Comparison of ENCODE assay signal across 12 cellular contexts in the genomic region with DNA sequence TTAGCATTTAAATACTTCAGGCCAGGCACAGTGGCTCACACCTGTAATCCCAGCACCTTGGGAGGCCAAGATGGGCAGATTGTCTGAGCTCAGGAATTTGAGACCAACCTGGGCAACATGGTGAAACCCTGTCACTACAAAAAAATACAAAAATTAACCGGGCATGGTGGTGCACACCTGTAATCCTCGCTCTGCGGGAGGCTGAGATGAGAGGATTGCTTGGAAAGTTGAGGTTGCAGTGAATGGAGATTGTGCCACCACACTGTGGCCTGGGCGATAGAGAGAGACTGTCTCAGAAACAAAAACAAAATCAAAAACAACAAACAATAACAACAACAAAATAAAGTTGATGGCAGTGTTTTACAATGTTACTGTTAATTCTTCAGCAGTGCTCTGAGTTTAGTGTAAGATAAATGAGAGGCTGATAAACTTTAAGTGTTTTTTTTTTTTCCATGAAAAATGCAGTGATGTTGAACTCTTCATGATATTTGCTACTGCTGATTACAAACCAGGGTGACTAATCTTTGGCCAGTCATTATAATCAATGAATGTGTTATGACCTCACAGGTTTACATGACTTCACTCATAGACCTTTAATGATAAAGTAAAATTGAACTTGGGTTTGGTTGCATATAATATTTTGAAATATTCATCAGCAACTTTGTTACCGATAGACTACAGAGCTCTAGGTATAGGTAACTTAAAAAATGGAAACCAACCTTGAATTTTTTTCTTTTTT. TPM values are rescaled to one million over a fixed set of nuclear protein-coding genes. Genes with fewer than 3 reads are reported as not detected.
DNase-seq lines count a peak whose midpoint lies in the region; FAIRE-seq and TF ChIP-seq lines count a peak whose summit lies in the region.
"Had no signal": no experiment of that assay in that cellular context is flagged by ENCODE, and none has a peak within 500 bp of the region (broad histone marks: within the 10 kb centered on the region; RNA-seq: fewer than 3 reads in every experiment).

No MANE protein-coding gene starts in this region.

- peaks cover 69% of the 10 kb centered on the region for H4K20me1 ChIP-seq in astrocyte (ENCODE audit: insufficient read depth, low read length)

- TF ChIP-seq CTCF in astrocyte (IDR thresholded peaks at IDR 0.05; ENCODE audit: insufficient read depth, low read depth, low read length), result no peak

- no peaks in the 10 kb centered on the region for H3K9me3 ChIP-seq in astrocyte (ENCODE audit: insufficient read depth, low read depth, low read length)
- no peaks in the 10 kb centered on the region for H3K9me3 ChIP-seq in iPS-15b (ENCODE audit: control insufficient read depth, insufficient read depth, low read length)
- H3K9me3 ChIP-seq: vagina had no signal

- H3K4me3 Mint-ChIP-seq in activated naive CD8-positive, alpha-beta T cell, result peak overlapping the region; percentile 23
- H3K4me3 Mint-ChIP-seq in activated naive CD8-positive, alpha-beta T cell treated with anti-CD3 and anti-CD28 coated beads for 36 hours, result no peak overlapping the region
- H3K4me3 Mint-ChIP-seq in astrocyte (ENCODE audit: unreplicated experiment), result peak overlapping the region; percentile 98

- peak overlapping the region; percentile 98 for H3K9ac ChIP-seq in astrocyte (ENCODE audit: low read length)
- H3K9ac ChIP-seq in iPS-15b (ENCODE audit: low read depth, low read length), result no peak overlapping the region

- FAIRE-seq in astrocyte (lab: Jason Lieb, UNC) (no peak), H54 (lab: Jason Lieb, UNC) (no peak)

- H3K36me3 ChIP-seq in astrocyte (ENCODE audit: insufficient read depth, low read length) (no peaks in the 10 kb centered on the region), iPS-15b (ENCODE audit: control insufficient read depth, insufficient read depth, low read length) (no peaks in the 10 kb centered on the region)
- H3K36me3 ChIP-seq: vagina had no signal

- no peak overlapping the region for H2AFZ ChIP-seq in astrocyte (ENCODE audit: low read depth, low read length)

- H3K27ac ChIP-seq in astrocyte (ENCODE audit: low read depth, low read length), result peak overlapping the region; percentile 96

- no peak for TF ChIP-seq POLR2A in H54 (IDR thresholded peaks at IDR 0.05; ENCODE audit: low read depth, low read length)

- no peak overlapping the region for H3K27ac Mint-ChIP-seq in activated naive CD8-positive, alpha-beta T cell
- H3K27ac Mint-ChIP-seq in activated naive CD8-positive, alpha-beta T cell treated with anti-CD3 and anti-CD28 coated beads for 36 hours, result no peak overlapping the region
- peak overlapping the region; percentile 93 for H3K27ac Mint-ChIP-seq in astrocyte (ENCODE audit: unreplicated experiment)

- no peaks in the 10 kb centered on the region for H3K36me3 Mint-ChIP-seq in activated naive CD8-positive, alpha-beta T cell
- no peaks in the 10 kb centered on the region for H3K36me3 Mint-ChIP-seq in activated naive CD8-positive, alpha-beta T cell treated with anti-CD3 and anti-CD28 coated beads for 36 hours
- peaks cover 15% of the 10 kb centered on the region for H3K36me3 Mint-ChIP-seq in astrocyte (ENCODE audit: low read depth, unreplicated experiment)

- H3K27me3 Mint-ChIP-seq in activated naive CD8-positive, alpha-beta T cell, result no peaks in the 10 kb centered on the region
- no peaks in the 10 kb centered on the region for H3K27me3 Mint-ChIP-seq in activated naive CD8-positive, alpha-beta T cell treated with anti-CD3 and anti-CD28 coated beads for 36 hours
- no peaks in the 10 kb centered on the region for H3K27me3 Mint-ChIP-seq in astrocyte (ENCODE audit: low read depth, unreplicated experiment)
- H3K27me3 Mint-ChIP-seq: effector memory CD8-positive, alpha-beta T cell had no signal

- H3K9me3 Mint-ChIP-seq in activated naive CD8-positive, alpha-beta T cell (ENCODE audit: low read depth), result no peaks in the 10 kb centered on the region
- H3K9me3 Mint-ChIP-seq in activated naive CD8-positive, alpha-beta T cell treated with anti-CD3 and anti-CD28 coated beads for 36 hours, result no peaks in the 10 kb centered on the region
- H3K9me3 Mint-ChIP-seq in astrocyte (ENCODE audit: unreplicated experiment), result no peaks in the 10 kb centered on the region
- H3K9me3 Mint-ChIP-seq: effector memory CD8-positive, alpha-beta T cell had no signal

- H3K4me1 Mint-ChIP-seq in activated naive CD8-positive, alpha-beta T cell (ENCODE audit: low read depth), result peaks cover 37% of the 10 kb centered on the region
- peaks cover 23% of the 10 kb centered on the region for H3K4me1 Mint-ChIP-seq in activated naive CD8-positive, alpha-beta T cell treated with anti-CD3 and anti-CD28 coated beads for 36 hours
- H3K4me1 Mint-ChIP-seq in astrocyte (ENCODE audit: low read depth, unreplicated experiment), result peaks cover 31% of the 10 kb centered on the region

- H3K4me1 ChIP-seq in astrocyte (ENCODE audit: insufficient read depth, low read length), result peaks cover 26% of the 10 kb centered on the region
- peaks cover 13% of the 10 kb centered on the region for H3K4me1 ChIP-seq in iPS-15b (ENCODE audit: control insufficient read depth, insufficient read depth, low read length)

- DNase-seq in activated naive CD8-positive, alpha-beta T cell treated with anti-CD3 and anti-CD28 coated beads for 36 hours, result no peak
- DNase-seq in astrocyte (ENCODE audit: low read depth), result peak; percentile 60
- DNase-seq in superior temporal gyrus (ENCODE audit: extremely low spot score), result peak; percentile 48
- DNase-seq in T1000 (lab: John Stamatoyannopoulos, UW), result no peak
- no peak for DNase-seq in SKM-1 treated with dmso at 0.1 percent for 144 hours (lab: John Stamatoyannopoulos, UW; ENCODE audit: unreplicated experiment)
- DNase-seq in H54 (ENCODE audit: insufficient read length, low spot score), result no peak
- DNase-seq: effector memory CD8-positive, alpha-beta T cell; NCI-H2081 treated with DMSO at 0.1 percent for 48 hours; stimulated activated CD4-positive, alpha-beta T cell treated with anti-CD3 and anti-CD28 coated beads, Interleukin-2, amount 100 ng/mL, for 48 hours had no signal

- H3K4me2 ChIP-seq in astrocyte (ENCODE audit: low read length), result peak overlapping the region; percentile 90

- peaks cover 90% of the 10 kb centered on the region for H3K79me2 ChIP-seq in astrocyte (ENCODE audit: insufficient read depth, low read length)

- H3K27me3 ChIP-seq in astrocyte (ENCODE audit: insufficient read depth, low read length), result no peaks in the 10 kb centered on the region
- H3K27me3 ChIP-seq in iPS-15b (ENCODE audit: control insufficient read depth, insufficient read depth, low read length), result peaks cover 7% of the 10 kb centered on the region
- H3K27me3 ChIP-seq: vagina had no signal

- H3K4me3 ChIP-seq in astrocyte (ENCODE audit: insufficient read depth, low read depth, low read length) (peak overlapping the region; percentile 91), iPS-15b (ENCODE audit: low read depth, low read length) (peak overlapping the region; percentile 89)

RNA-seq across cellular contexts. Expression of gene ITGAV, which starts 2.5 kb away (rescaled TPM):
- total RNA-seq in activated naive CD8-positive, alpha-beta T cell treated with anti-CD3 and anti-CD28 coated beads for 36 hours, result 1 to 10 TPM; 3.6 to 3.9 TPM
- total RNA-seq in astrocyte, result 661 and 779 TPM in 2 replicates

Comparison
In these comparisons a context has a peak if more than half of its experiments do, and no peak if none do; other contexts are left out.
1. DNase-seq: peak in astrocyte (single experiment) and superior temporal gyrus (single experiment); none in activated naive CD8-positive, alpha-beta T cell treated with anti-CD3 and anti-CD28 coated beads for 36 hours (single experiment), T1000 (single experiment), SKM-1 treated with dmso at 0.1 percent for 144 hours (single experiment) and H54 (single experiment).
2. RNA of gene ITGAV, which starts 2.5 kb away (total RNA-seq): 661 to 779 TPM in astrocyte; 3.6 to 3.9 TPM in activated naive CD8-positive, alpha-beta T cell treated with anti-CD3 and anti-CD28 coated beads for 36 hours; every median in the first group is over 100 times any median in the second.